Comparison of ENCODE assay signal across 1 cellular context in the genomic region with DNA sequence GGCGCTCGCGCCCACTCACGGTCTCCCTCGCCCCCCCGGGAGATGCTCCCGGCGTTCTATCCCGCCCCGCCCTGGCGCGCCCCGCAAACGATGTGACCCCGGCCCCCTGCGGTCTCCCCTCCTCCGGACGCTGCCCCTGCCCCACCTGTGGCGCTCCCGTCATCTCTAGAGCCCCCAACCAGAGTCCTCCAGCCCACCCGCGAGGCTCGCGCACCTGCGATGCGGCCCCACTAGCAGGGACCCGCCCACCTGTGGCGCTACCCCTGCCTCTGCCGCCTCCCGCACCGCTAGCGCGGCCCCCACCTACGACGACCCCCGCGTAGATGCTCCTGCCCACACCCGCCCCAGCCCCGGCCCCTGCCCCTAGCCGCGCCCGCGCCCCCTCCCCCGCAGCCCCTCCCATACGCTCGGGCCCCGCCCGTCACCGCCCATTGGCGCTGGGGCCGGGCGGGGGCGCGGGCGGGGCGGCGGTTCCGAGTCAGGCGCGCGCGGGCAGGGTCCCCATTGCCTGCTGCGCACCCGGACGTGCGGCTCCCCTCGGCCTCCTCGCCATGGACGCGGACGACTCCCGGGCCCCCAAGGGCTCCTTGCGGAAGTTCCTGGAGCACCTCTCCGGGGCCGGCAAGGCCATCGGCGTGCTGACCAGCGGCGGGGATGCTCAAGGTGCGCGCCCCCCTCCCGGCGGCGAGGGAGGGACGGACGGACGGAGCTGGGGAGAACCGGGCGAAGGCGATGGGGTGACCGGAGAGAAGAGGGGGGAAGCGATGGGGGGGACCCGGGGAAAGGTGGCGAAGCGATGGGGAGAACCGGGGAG.
TF ChIP-seq lines count a peak whose summit lies in the region.

A gene (plus strand): TSS at position 504 of the 814 bp plus-strand sequence. CDS start 48 bp downstream, at position 552.

TF ChIP-seq in K562, 482 proteins besides CTCF, POLR2A, EP300 and RAD21 (continued from another document and continues in another):
- TF ChIP-seq CCAR2 (IDR thresholded peaks at IDR 0.05; ENCODE audit: low read depth, low read length) (no peak), MCM3 (IDR thresholded peaks at IDR 0.05) (no peak), ZNF695 (CRISPR knock-in tag; IDR thresholded peaks at IDR 0.05) (no peak), ZNF589 (CRISPR knock-in tag; IDR thresholded peaks at IDR 0.05; ENCODE audit: low read depth) (no peak), HNRNPK (IDR thresholded peaks at IDR 0.05; ENCODE audit: low read depth, low read length, poor library complexity, severe bottlenecking) (no peak), POLR2B (IDR thresholded peaks at IDR 0.05; ENCODE audit: low read depth, partially characterized antibody) (no peak), KDM1A (IDR thresholded peaks at IDR 0.05) (no peak), RUNX1 (IDR thresholded peaks at IDR 0.05; ENCODE audit: low read depth) (no peak), RBM15 (IDR thresholded peaks at IDR 0.05; ENCODE audit: insufficient read depth, low read length) (no peak), HDAC2 (IDR thresholded peaks at IDR 0.05) (peak; percentile 18; the same call in 1 of the 2 replicates), FOXJ2 (tag; IDR thresholded peaks at IDR 0.05) (no peak), ZNF121 (CRISPR knock-in tag; conservative IDR thresholded peaks at IDR 0.05) (no peak), BHLHE40 (IDR thresholded peaks at IDR 0.05; ENCODE audit: low read length) (no peak), POLR3A (IDR thresholded peaks at IDR 0.05; ENCODE audit: borderline replicate concordance, extremely low read depth, insufficient read depth, insufficient read length) (no peak), PRMT5 (CRISPR knock-in tag; IDR thresholded peaks at IDR 0.05) (no peak)
- TF ChIP-seq, protein P1, sequence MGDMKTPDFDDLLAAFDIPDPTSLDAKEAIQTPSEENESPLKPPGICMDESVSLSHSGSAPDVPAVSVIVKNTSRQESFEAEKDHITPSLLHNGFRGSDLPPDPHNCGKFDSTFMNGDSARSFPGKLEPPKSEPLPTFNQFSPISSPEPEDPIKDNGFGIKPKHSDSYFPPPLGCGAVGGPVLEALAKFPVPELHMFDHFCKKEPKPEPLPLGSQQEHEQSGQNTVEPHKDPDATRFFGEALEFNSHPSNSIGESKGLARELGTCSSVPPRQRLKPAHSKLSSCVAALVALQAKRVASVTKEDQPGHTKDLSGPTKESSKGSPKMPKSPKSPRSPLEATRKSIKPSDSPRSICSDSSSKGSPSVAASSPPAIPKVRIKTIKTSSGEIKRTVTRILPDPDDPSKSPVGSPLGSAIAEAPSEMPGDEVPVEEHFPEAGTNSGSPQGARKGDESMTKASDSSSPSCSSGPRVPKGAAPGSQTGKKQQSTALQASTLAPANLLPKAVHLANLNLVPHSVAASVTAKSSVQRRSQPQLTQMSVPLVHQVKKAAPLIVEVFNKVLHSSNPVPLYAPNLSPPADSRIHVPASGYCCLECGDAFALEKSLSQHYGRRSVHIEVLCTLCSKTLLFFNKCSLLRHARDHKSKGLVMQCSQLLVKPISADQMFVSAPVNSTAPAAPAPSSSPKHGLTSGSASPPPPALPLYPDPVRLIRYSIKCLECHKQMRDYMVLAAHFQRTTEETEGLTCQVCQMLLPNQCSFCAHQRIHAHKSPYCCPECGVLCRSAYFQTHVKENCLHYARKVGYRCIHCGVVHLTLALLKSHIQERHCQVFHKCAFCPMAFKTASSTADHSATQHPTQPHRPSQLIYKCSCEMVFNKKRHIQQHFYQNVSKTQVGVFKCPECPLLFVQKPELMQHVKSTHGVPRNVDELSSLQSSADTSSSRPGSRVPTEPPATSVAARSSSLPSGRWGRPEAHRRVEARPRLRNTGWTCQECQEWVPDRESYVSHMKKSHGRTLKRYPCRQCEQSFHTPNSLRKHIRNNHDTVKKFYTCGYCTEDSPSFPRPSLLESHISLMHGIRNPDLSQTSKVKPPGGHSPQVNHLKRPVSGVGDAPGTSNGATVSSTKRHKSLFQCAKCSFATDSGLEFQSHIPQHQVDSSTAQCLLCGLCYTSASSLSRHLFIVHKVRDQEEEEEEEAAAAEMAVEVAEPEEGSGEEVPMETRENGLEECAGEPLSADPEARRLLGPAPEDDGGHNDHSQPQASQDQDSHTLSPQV (IDR thresholded peaks at IDR 0.05) = no peak
- TF ChIP-seq, protein P2, sequence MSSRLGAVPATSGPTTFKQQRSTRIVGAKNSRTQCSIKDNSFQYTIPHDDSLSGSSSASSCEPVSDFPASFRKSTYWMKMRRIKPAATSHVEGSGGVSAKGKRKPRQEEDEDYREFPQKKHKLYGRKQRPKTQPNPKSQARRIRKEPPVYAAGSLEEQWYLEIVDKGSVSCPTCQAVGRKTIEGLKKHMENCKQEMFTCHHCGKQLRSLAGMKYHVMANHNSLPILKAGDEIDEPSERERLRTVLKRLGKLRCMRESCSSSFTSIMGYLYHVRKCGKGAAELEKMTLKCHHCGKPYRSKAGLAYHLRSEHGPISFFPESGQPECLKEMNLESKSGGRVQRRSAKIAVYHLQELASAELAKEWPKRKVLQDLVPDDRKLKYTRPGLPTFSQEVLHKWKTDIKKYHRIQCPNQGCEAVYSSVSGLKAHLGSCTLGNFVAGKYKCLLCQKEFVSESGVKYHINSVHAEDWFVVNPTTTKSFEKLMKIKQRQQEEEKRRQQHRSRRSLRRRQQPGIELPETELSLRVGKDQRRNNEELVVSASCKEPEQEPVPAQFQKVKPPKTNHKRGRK (tag; IDR thresholded peaks at IDR 0.05) = no peak
- TF ChIP-seq, protein P3, sequence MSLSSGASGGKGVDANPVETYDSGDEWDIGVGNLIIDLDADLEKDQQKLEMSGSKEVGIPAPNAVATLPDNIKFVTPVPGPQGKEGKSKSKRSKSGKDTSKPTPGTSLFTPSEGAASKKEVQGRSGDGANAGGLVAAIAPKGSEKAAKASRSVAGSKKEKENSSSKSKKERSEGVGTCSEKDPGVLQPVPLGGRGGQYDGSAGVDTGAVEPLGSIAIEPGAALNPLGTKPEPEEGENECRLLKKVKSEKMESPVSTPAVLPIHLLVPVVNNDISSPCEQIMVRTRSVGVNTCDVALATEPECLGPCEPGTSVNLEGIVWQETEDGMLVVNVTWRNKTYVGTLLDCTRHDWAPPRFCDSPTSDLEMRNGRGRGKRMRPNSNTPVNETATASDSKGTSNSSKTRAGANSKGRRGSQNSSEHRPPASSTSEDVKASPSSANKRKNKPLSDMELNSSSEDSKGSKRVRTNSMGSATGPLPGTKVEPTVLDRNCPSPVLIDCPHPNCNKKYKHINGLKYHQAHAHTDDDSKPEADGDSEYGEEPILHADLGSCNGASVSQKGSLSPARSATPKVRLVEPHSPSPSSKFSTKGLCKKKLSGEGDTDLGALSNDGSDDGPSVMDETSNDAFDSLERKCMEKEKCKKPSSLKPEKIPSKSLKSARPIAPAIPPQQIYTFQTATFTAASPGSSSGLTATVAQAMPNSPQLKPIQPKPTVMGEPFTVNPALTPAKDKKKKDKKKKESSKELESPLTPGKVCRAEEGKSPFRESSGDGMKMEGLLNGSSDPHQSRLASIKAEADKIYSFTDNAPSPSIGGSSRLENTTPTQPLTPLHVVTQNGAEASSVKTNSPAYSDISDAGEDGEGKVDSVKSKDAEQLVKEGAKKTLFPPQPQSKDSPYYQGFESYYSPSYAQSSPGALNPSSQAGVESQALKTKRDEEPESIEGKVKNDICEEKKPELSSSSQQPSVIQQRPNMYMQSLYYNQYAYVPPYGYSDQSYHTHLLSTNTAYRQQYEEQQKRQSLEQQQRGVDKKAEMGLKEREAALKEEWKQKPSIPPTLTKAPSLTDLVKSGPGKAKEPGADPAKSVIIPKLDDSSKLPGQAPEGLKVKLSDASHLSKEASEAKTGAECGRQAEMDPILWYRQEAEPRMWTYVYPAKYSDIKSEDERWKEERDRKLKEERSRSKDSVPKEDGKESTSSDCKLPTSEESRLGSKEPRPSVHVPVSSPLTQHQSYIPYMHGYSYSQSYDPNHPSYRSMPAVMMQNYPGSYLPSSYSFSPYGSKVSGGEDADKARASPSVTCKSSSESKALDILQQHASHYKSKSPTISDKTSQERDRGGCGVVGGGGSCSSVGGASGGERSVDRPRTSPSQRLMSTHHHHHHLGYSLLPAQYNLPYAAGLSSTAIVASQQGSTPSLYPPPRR (CRISPR knock-in tag; IDR thresholded peaks at IDR 0.05; ENCODE audit: borderline replicate concordance) = no peak
- TF ChIP-seq, protein P4, sequence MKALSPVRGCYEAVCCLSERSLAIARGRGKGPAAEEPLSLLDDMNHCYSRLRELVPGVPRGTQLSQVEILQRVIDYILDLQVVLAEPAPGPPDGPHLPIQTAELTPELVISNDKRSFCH (CRISPR knock-in tag; IDR thresholded peaks at IDR 0.05) = no peak
- TF ChIP-seq, protein P4 (tag; IDR thresholded peaks at IDR 0.05) = no peak
- TF ChIP-seq, protein P5, sequence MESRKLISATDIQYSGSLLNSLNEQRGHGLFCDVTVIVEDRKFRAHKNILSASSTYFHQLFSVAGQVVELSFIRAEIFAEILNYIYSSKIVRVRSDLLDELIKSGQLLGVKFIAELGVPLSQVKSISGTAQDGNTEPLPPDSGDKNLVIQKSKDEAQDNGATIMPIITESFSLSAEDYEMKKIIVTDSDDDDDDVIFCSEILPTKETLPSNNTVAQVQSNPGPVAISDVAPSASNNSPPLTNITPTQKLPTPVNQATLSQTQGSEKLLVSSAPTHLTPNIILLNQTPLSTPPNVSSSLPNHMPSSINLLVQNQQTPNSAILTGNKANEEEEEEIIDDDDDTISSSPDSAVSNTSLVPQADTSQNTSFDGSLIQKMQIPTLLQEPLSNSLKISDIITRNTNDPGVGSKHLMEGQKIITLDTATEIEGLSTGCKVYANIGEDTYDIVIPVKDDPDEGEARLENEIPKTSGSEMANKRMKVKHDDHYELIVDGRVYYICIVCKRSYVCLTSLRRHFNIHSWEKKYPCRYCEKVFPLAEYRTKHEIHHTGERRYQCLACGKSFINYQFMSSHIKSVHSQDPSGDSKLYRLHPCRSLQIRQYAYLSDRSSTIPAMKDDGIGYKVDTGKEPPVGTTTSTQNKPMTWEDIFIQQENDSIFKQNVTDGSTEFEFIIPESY (CRISPR knock-in tag; IDR thresholded peaks at IDR 0.05) = no peak
- TF ChIP-seq, protein P6, sequence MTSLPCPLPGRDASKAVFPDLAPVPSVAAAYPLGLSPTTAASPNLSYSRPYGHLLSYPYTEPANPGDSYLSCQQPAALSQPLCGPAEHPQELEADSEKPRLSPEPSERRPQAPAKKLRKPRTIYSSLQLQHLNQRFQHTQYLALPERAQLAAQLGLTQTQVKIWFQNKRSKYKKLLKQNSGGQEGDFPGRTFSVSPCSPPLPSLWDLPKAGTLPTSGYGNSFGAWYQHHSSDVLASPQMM (CRISPR knock-in tag; IDR thresholded peaks at IDR 0.05) = no peak
- TF ChIP-seq, protein P7, sequence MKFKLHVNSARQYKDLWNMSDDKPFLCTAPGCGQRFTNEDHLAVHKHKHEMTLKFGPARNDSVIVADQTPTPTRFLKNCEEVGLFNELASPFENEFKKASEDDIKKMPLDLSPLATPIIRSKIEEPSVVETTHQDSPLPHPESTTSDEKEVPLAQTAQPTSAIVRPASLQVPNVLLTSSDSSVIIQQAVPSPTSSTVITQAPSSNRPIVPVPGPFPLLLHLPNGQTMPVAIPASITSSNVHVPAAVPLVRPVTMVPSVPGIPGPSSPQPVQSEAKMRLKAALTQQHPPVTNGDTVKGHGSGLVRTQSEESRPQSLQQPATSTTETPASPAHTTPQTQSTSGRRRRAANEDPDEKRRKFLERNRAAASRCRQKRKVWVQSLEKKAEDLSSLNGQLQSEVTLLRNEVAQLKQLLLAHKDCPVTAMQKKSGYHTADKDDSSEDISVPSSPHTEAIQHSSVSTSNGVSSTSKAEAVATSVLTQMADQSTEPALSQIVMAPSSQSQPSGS (CRISPR knock-in tag; IDR thresholded peaks at IDR 0.05) = no peak
- TF ChIP-seq, protein P8, sequence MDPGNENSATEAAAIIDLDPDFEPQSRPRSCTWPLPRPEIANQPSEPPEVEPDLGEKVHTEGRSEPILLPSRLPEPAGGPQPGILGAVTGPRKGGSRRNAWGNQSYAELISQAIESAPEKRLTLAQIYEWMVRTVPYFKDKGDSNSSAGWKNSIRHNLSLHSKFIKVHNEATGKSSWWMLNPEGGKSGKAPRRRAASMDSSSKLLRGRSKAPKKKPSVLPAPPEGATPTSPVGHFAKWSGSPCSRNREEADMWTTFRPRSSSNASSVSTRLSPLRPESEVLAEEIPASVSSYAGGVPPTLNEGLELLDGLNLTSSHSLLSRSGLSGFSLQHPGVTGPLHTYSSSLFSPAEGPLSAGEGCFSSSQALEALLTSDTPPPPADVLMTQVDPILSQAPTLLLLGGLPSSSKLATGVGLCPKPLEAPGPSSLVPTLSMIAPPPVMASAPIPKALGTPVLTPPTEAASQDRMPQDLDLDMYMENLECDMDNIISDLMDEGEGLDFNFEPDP (CRISPR knock-in tag; IDR thresholded peaks at IDR 0.05) = no peak
- TF ChIP-seq, protein P9, sequence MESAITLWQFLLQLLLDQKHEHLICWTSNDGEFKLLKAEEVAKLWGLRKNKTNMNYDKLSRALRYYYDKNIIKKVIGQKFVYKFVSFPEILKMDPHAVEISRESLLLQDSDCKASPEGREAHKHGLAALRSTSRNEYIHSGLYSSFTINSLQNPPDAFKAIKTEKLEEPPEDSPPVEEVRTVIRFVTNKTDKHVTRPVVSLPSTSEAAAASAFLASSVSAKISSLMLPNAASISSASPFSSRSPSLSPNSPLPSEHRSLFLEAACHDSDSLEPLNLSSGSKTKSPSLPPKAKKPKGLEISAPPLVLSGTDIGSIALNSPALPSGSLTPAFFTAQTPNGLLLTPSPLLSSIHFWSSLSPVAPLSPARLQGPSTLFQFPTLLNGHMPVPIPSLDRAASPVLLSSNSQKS (CRISPR knock-in tag; IDR thresholded peaks at IDR 0.05) = no peak
- TF ChIP-seq, protein P10, sequence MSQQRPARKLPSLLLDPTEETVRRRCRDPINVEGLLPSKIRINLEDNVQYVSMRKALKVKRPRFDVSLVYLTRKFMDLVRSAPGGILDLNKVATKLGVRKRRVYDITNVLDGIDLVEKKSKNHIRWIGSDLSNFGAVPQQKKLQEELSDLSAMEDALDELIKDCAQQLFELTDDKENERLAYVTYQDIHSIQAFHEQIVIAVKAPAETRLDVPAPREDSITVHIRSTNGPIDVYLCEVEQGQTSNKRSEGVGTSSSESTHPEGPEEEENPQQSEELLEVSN (IDR thresholded peaks at IDR 0.05; ENCODE audit: borderline replicate concordance in 1 of 2, extremely low read depth in 1 of 2, insufficient read depth in 1 of 2, insufficient read length in 1 of 2, low read depth in 1 of 2, low read length in 1 of 2, poor library complexity in 1 of 2, severe bottlenecking in 1 of 2) = peak; percentile 28 to 30
- TF ChIP-seq, protein P11, sequence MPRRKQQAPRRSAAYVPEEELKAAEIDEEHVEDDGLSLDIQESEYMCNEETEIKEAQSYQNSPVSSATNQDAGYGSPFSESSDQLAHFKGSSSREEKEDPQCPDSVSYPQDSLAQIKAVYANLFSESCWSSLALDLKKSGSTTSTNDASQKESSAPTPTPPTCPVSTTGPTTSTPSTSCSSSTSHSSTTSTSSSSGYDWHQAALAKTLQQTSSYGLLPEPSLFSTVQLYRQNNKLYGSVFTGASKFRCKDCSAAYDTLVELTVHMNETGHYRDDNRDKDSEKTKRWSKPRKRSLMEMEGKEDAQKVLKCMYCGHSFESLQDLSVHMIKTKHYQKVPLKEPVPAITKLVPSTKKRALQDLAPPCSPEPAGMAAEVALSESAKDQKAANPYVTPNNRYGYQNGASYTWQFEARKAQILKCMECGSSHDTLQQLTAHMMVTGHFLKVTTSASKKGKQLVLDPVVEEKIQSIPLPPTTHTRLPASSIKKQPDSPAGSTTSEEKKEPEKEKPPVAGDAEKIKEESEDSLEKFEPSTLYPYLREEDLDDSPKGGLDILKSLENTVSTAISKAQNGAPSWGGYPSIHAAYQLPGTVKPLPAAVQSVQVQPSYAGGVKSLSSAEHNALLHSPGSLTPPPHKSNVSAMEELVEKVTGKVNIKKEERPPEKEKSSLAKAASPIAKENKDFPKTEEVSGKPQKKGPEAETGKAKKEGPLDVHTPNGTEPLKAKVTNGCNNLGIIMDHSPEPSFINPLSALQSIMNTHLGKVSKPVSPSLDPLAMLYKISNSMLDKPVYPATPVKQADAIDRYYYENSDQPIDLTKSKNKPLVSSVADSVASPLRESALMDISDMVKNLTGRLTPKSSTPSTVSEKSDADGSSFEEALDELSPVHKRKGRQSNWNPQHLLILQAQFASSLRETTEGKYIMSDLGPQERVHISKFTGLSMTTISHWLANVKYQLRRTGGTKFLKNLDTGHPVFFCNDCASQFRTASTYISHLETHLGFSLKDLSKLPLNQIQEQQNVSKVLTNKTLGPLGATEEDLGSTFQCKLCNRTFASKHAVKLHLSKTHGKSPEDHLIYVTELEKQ (CRISPR knock-in tag; IDR thresholded peaks at IDR 0.05) = no peak
